Comparison of ENCODE assay signal across 20 cellular contexts in genomic region chr17:42795465-42795864, GRCh38. TPM values are rescaled to one million over a fixed set of nuclear protein-coding genes. Genes with fewer than 3 reads are reported as not detected.
DNase-seq lines count a peak whose midpoint lies in the region; ATAC-seq, FAIRE-seq and TF ChIP-seq lines count a peak whose summit lies in the region.
"Had no signal": no experiment of that assay in that cellular context is flagged by ENCODE, and none has a peak within 500 bp of the region (broad histone marks: within the 10 kb centered on the region; RNA-seq: fewer than 3 reads in every experiment).

No MANE protein-coding gene starts in this region.

- TF ChIP-seq EP300 in HepG2 (IDR thresholded peaks at IDR 0.05; ENCODE audit: low read depth in 2 of 2, low read length in 2 of 2) (no peak), HepG2 (CRISPR knock-in tag; IDR thresholded peaks at IDR 0.05; ENCODE audit: borderline replicate concordance) (no peak)

- no peak for FAIRE-seq in HepG2 (lab: Jason Lieb, UNC)

- H3K36me3 ChIP-seq in HepG2 (replicated peaks in 1 of 2; ENCODE audit: control insufficient read depth in 1 of 2, insufficient read depth in 2 of 2, low read length in 2 of 2) (peaks cover 0 to 2% of the 10 kb centered on the region in 2 experiments; a peak in 3 of 5 replicates), right lobe of liver (no peaks in the 10 kb centered on the region), mucosa of descending colon (ENCODE audit: low read depth) (no peaks in the 10 kb centered on the region)
- H3K36me3 ChIP-seq: BE2C had no signal

- in situ Hi-C loops in HepG2 (cut with HindIII; ENCODE audit: extremely low pct_ligation_motif_present, low pct_unique_long_range_greater_than_20kb), result no loop called here

- H3K27me3 Mint-ChIP-seq in effector memory CD8-positive, alpha-beta T cell, result no peaks in the 10 kb centered on the region
- H3K27me3 Mint-ChIP-seq in type B pancreatic cell (peaks cover 8% of the 10 kb centered on the region), chondrocyte (ENCODE audit: low read depth) (no peaks in the 10 kb centered on the region)

- H3K4me1 Mint-ChIP-seq in effector memory CD8-positive, alpha-beta T cell (ENCODE audit: low read depth in 2 of 2), result peaks cover 16 to 33% of the 10 kb centered on the region in 2 donors
- H3K4me1 Mint-ChIP-seq in type B pancreatic cell (ENCODE audit: unreplicated experiment) (peaks cover 17% of the 10 kb centered on the region), chondrocyte (ENCODE audit: low read depth) (peaks cover 21% of the 10 kb centered on the region)

- H4K20me1 ChIP-seq in HepG2 (ENCODE audit: insufficient read depth, low read length), result no peaks in the 10 kb centered on the region

- TF ChIP-seq RAD21 in HepG2 (CRISPR knock-in tag; IDR thresholded peaks at IDR 0.05), result no peak

- no peak for TF ChIP-seq CTCF in HepG2 (CRISPR knock-in tag; IDR thresholded peaks at IDR 0.05)
- no peak for TF ChIP-seq CTCF in right lobe of liver (IDR thresholded peaks at IDR 0.05)
- no peak for TF ChIP-seq CTCF in mucosa of descending colon (IDR thresholded peaks at IDR 0.05)
- no peak for TF ChIP-seq CTCF in type B pancreatic cell (conservative IDR thresholded peaks at IDR 0.05)
- TF ChIP-seq CTCF in chondrocyte (IDR thresholded peaks at IDR 0.05), result no peak

- DNase-seq in HepG2 (ENCODE audit: low spot score) (no peak), right lobe of liver (no peak), mucosa of descending colon (no peak), type B pancreatic cell (ENCODE audit: extremely low spot score, unreplicated experiment) (no peak), chondrocyte (ENCODE audit: low spot score) (no peak), GDM1 (lab: John Stamatoyannopoulos, UW) (no peak)
- DNase-seq in effector memory CD8-positive, alpha-beta T cell, result no peak
- DNase-seq: BE2C; CD8-positive, alpha-beta T cell; GOT3; MG63; NCI-H1105; NCI-H1930; NCI-H2171; NCI-H446 treated with DMSO at 0.1 percent for 48 hours; NCI-H774 had no signal

- peak overlapping the region; percentile 46 to 58 for H3K27ac Mint-ChIP-seq in effector memory CD8-positive, alpha-beta T cell
- peak overlapping the region; percentile 64 for H3K27ac Mint-ChIP-seq in type B pancreatic cell
- no peak overlapping the region for H3K27ac Mint-ChIP-seq in chondrocyte (ENCODE audit: unreplicated experiment)
- H3K27ac Mint-ChIP-seq: CD8-positive, alpha-beta T cell had no signal

- TF ChIP-seq POLR2A in HepG2 (IDR thresholded peaks at IDR 0.05; ENCODE audit: insufficient read depth in 1 of 2, low read depth in 2 of 2, low read length in 2 of 2) (no peak), right lobe of liver (IDR thresholded peaks at IDR 0.05) (no peak)

- CTCF ChIA-PET in HepG2 (lab: Yijun Ruan, JAX; ENCODE audit: low intra/inter-chr PET ratio, low total read pairs), result no interaction called here

- H3K4me1 ChIP-seq in HepG2 (ENCODE audit: insufficient read depth, low read length) (peaks cover 67% of the 10 kb centered on the region), right lobe of liver (peaks cover 0 to 19% (median 2%) of the 10 kb centered on the region in 4 donors), mucosa of descending colon (ENCODE audit: low read depth) (peaks cover 27% of the 10 kb centered on the region)
- H3K4me1 ChIP-seq: BE2C had no signal

- no peak overlapping the region for H3K4me3 Mint-ChIP-seq in effector memory CD8-positive, alpha-beta T cell
- H3K4me3 Mint-ChIP-seq in type B pancreatic cell, result peak overlapping the region; percentile 55
- H3K4me3 Mint-ChIP-seq in chondrocyte (ENCODE audit: unreplicated experiment), result no peak overlapping the region
- H3K4me3 Mint-ChIP-seq: CD8-positive, alpha-beta T cell had no signal

- peaks cover 19% of the 10 kb centered on the region for H3K79me2 ChIP-seq in HepG2 (ENCODE audit: insufficient read depth, low read length)

- H2AFZ ChIP-seq in HepG2 (ENCODE audit: low read length), result no peak overlapping the region

- H3K4me2 ChIP-seq in HepG2 (ENCODE audit: low read depth, low read length), result no peak overlapping the region
- H3K4me2 ChIP-seq: KMS-11 had no signal

- no TSS peak for BruUV-seq in HepG2 (replicated peaks; lab: Mats Ljungman, UMichigan)

- no peaks in the 10 kb centered on the region for H3K9me3 Mint-ChIP-seq in effector memory CD8-positive, alpha-beta T cell
- H3K9me3 Mint-ChIP-seq in type B pancreatic cell, result peaks cover 5% of the 10 kb centered on the region
- H3K9me3 Mint-ChIP-seq in chondrocyte (ENCODE audit: low read depth), result no peaks in the 10 kb centered on the region
- H3K9me3 Mint-ChIP-seq: CD8-positive, alpha-beta T cell had no signal

- no peak overlapping the region for H3K9ac ChIP-seq in HepG2 (ENCODE audit: insufficient read depth, low read depth, low read length)
- H3K9ac ChIP-seq: KMS-11 had no signal

- POLR2A ChIA-PET in HepG2 (lab: Yijun Ruan, JAX), result interaction anchor here (0.9 to 12.5 kb wide), 8 partner anchors 10 to 52 kb away, joined by 3 to 278 read pairs (median 5); partner anchors contain the start of genes BECN1, EZH1, VPS25 and WNK4

- H3K4me3 ChIP-seq in HepG2 (replicated peaks in 1 of 3; ENCODE audit: insufficient read depth in 1 of 3, low read depth in 2 of 3, low read length in 3 of 3) (no peak overlapping the region), right lobe of liver (no peak overlapping the region), mucosa of descending colon (no peak overlapping the region)
- H3K4me3 ChIP-seq: MG63 had no signal

- peaks cover 10% of the 10 kb centered on the region for H3K36me3 Mint-ChIP-seq in effector memory CD8-positive, alpha-beta T cell (ENCODE audit: insufficient read depth)
- H3K36me3 Mint-ChIP-seq in type B pancreatic cell, result peaks cover 9% of the 10 kb centered on the region
- H3K36me3 Mint-ChIP-seq in chondrocyte (ENCODE audit: low read depth), result no peaks in the 10 kb centered on the region

- no peak overlapping the region for H3K27ac ChIP-seq in HepG2 (ENCODE audit: extremely low read length, insufficient read depth, low read length)
- H3K27ac ChIP-seq in right lobe of liver, result no peak overlapping the region
- H3K27ac ChIP-seq: HL-60, KMS-11 had no signal

- H3K27me3 ChIP-seq in HepG2 (ENCODE audit: control insufficient read depth in 1 of 2, insufficient read depth in 2 of 2, low read length in 2 of 2) (no peaks in the 10 kb centered on the region; a peak in 2 of 5 replicates), right lobe of liver (no peaks in the 10 kb centered on the region)
- H3K27me3 ChIP-seq: MG63 had no signal

- intact Hi-C loops in HepG2 (cut with micrococcal nuclease; ENCODE audit: unreplicated experiment) (no loop called here), right lobe of liver (cut with DNase I) (no loop called here), mucosa of descending colon (cut with DNase I, micrococcal nuclease) (no loop called here)

- H3K9me3 ChIP-seq in HepG2 (ENCODE audit: low read length), result no peaks in the 10 kb centered on the region
- H3K9me3 ChIP-seq in right lobe of liver, result no peaks in the 10 kb centered on the region
- H3K9me3 ChIP-seq in mucosa of descending colon, result no peaks in the 10 kb centered on the region
- H3K9me3 ChIP-seq: MG63 had no signal

- ATAC-seq in HepG2, result no peak
- no peak for ATAC-seq in right lobe of liver
- no peak for ATAC-seq in effector memory CD8-positive, alpha-beta T cell (replicated peaks)
- peak; percentile 48 for ATAC-seq in mucosa of descending colon
- no peak for ATAC-seq in HG03520 (IDR thresholded peaks at IDR 0.05; ENCODE audit: unreplicated experiment)
- ATAC-seq: CD8-positive, alpha-beta T cell; Right ventricle myocardium inferior had no signal

- WGBS in HepG2 (ENCODE audit: low lambda C conversion rate), result 95% methylated on average over 10 of the region's 10 CpGs
- WGBS in right lobe of liver (ENCODE audit: insufficient coverage, low coverage, low lambda C conversion rate, missing lambda C conversion rate), result 87% methylated on average over 7 of the region's 10 CpGs

RNA-seq across cellular contexts. Expression of gene COA3, which starts 3.0 kb away (rescaled TPM):
- 202 and 250 TPM in 2 replicates for total RNA-seq in HepG2 (2016; rRNA removed; fragmentation: Illumina TruSeq; extraction: Trizol)
- 66.3 and 72.6 TPM in 2 replicates for total RNA-seq in HepG2 (2016; cell fraction: cytosol; rRNA removed; fragmentation: Illumina TruSeq; extraction: Trizol; ENCODE audit: low read depth)
- 201 and 243 TPM in 2 replicates for total RNA-seq in HepG2 (2016; cell fraction: insoluble cytoplasmic fraction; rRNA removed; fragmentation: Illumina TruSeq; extraction: Trizol)
- total RNA-seq in HepG2 (2016; cell fraction: membrane; rRNA removed; fragmentation: Illumina TruSeq; extraction: Trizol), result 116 TPM in 2 replicates
- 61.0 and 71.2 TPM in 2 replicates for total RNA-seq in HepG2 (2016; cell fraction: nucleus; rRNA removed; fragmentation: Illumina TruSeq; extraction: Trizol)
- polyA plus RNA-seq in HepG2 (2011; rRNA removed), result 130 and 133 TPM in 2 replicates
- polyA plus RNA-seq in HepG2 (2011; cell fraction: cytosol; rRNA removed), result 169 and 174 TPM in 2 replicates
- 33.2 and 38.8 TPM in 2 replicates for polyA plus RNA-seq in HepG2 (2011; cell fraction: nucleus; rRNA removed)
- 92.9 and 124 TPM in 2 replicates for polyA plus RNA-seq in HepG2 (2012)
- polyA plus RNA-seq in HepG2 (2016; cell fraction: cytosol; fragmentation: Illumina TruSeq; extraction: Trizol; ENCODE audit: low read depth), result 63.6 and 67.4 TPM in 2 replicates
- 218 and 224 TPM in 2 replicates for polyA plus RNA-seq in HepG2 (2016; cell fraction: insoluble cytoplasmic fraction; fragmentation: Illumina TruSeq; extraction: Trizol; ENCODE audit: low read depth)
- polyA plus RNA-seq in HepG2 (2016; cell fraction: membrane; fragmentation: Illumina TruSeq; extraction: Trizol; ENCODE audit: low read depth), result 91.3 and 92.2 TPM in 2 replicates
- polyA plus RNA-seq in HepG2 (2016; cell fraction: nucleus; fragmentation: Illumina TruSeq; extraction: Trizol; ENCODE audit: insufficient read depth, low read depth), result 97.0 and 100 TPM in 2 replicates
- 55.4 and 74.2 TPM in 2 replicates for polyA minus RNA-seq in HepG2 (2011; rRNA and poly(A)+ RNA removed; ENCODE audit: low replicate concordance)
- 26.7 and 29.5 TPM in 2 replicates for polyA minus RNA-seq in HepG2 (2011; cell fraction: cytosol; rRNA and poly(A)+ RNA removed)
- 21.8 and 26.5 TPM in 2 replicates for polyA minus RNA-seq in HepG2 (2011; cell fraction: nucleus; rRNA and poly(A)+ RNA removed)
- 100 to 1,000 TPM in 1 of 6 experiments, 10 to 100 TPM in 5; 50.4 to 118 (median 68.3) TPM for total RNA-seq in right lobe of liver
- 100 to 1,000 TPM in 2 of 3 donors, 10 to 100 TPM in 1; 92.7 to 151 (median 148) TPM for total RNA-seq in mucosa of descending colon
- 82.2 and 93.9 TPM in 2 replicates for total RNA-seq in type B pancreatic cell (ENCODE audit: low replicate concordance)
- total RNA-seq in chondrocyte, result 38.7 to 49.1 TPM (median 39.5 TPM) in 3 replicates

RNA-seq across cellular contexts. Expression of gene CNTD1, which starts 3.2 kb away (rescaled TPM):
- total RNA-seq in HepG2 (2016; rRNA removed; fragmentation: Illumina TruSeq; extraction: Trizol) (0.11 TPM in 1 of 2 replicates, not detected in the other), right lobe of liver (under 1 TPM in 1 of 6 experiments, not detected in 5; 0.15 TPM), mucosa of descending colon (1 to 10 TPM in 2 of 3 donors, under 1 TPM in 1; 0.79 to 3.3 (median 1.2) TPM), type B pancreatic cell (ENCODE audit: low replicate concordance) (0.46 TPM in 1 of 2 replicates, not detected in the other), chondrocyte (0.60 TPM in 1 of 3 replicates, not detected in the others)
- total RNA-seq in HepG2 (2016; cell fraction: cytosol; rRNA removed; fragmentation: Illumina TruSeq; extraction: Trizol; ENCODE audit: low read depth), result not detected in 2 replicates
- 0.26 and 0.45 TPM in 2 replicates for total RNA-seq in HepG2 (2016; cell fraction: insoluble cytoplasmic fraction; rRNA removed; fragmentation: Illumina TruSeq; extraction: Trizol)
- not detected in 2 replicates for total RNA-seq in HepG2 (2016; cell fraction: membrane; rRNA removed; fragmentation: Illumina TruSeq; extraction: Trizol)
- 0.25 TPM in 1 of 2 replicates, not detected in the other for total RNA-seq in HepG2 (2016; cell fraction: nucleus; rRNA removed; fragmentation: Illumina TruSeq; extraction: Trizol)
- 0.15 and 0.34 TPM in 2 replicates for polyA plus RNA-seq in HepG2 (2011; rRNA removed)
- 0.16 and 0.17 TPM in 2 replicates for polyA plus RNA-seq in HepG2 (2011; cell fraction: cytosol; rRNA removed)
- 0.17 TPM in 1 of 2 replicates, not detected in the other for polyA plus RNA-seq in HepG2 (2011; cell fraction: nucleus; rRNA removed)
- polyA plus RNA-seq in HepG2 (2012), result 1.8 TPM in 2 replicates
- polyA plus RNA-seq in HepG2 (2016; cell fraction: cytosol; fragmentation: Illumina TruSeq; extraction: Trizol; ENCODE audit: low read depth), result 0.11 TPM in 1 of 2 replicates, not detected in the other
- 0.11 and 0.36 TPM in 2 replicates for polyA plus RNA-seq in HepG2 (2016; cell fraction: insoluble cytoplasmic fraction; fragmentation: Illumina TruSeq; extraction: Trizol; ENCODE audit: low read depth)
- 0.15 and 0.41 TPM in 2 replicates for polyA plus RNA-seq in HepG2 (2016; cell fraction: membrane; fragmentation: Illumina TruSeq; extraction: Trizol; ENCODE audit: low read depth)
- polyA plus RNA-seq in HepG2 (2016; cell fraction: nucleus; fragmentation: Illumina TruSeq; extraction: Trizol; ENCODE audit: insufficient read depth, low read depth), result 0.77 TPM in 1 of 2 replicates, not detected in the other
- polyA minus RNA-seq in HepG2 (2011; rRNA and poly(A)+ RNA removed; ENCODE audit: low replicate concordance), result not detected in 2 replicates
- polyA minus RNA-seq in HepG2 (2011; cell fraction: cytosol; rRNA and poly(A)+ RNA removed), result not detected in 2 replicates
- polyA minus RNA-seq in HepG2 (2011; cell fraction: nucleus; rRNA and poly(A)+ RNA removed), result 0.25 TPM in 1 of 2 replicates, not detected in the other
- total RNA-seq: CD8-positive, alpha-beta T cell had no signal

RNA-seq across cellular contexts. Expression of gene WNK4, which starts 15.1 kb away (rescaled TPM):
- total RNA-seq in HepG2 (2016; rRNA removed; fragmentation: Illumina TruSeq; extraction: Trizol), result 1.5 and 2.7 TPM in 2 replicates
- total RNA-seq in HepG2 (2016; cell fraction: cytosol; rRNA removed; fragmentation: Illumina TruSeq; extraction: Trizol; ENCODE audit: low read depth), result 1.2 and 1.7 TPM in 2 replicates
- 2.2 and 2.8 TPM in 2 replicates for total RNA-seq in HepG2 (2016; cell fraction: insoluble cytoplasmic fraction; rRNA removed; fragmentation: Illumina TruSeq; extraction: Trizol)
- total RNA-seq in HepG2 (2016; cell fraction: membrane; rRNA removed; fragmentation: Illumina TruSeq; extraction: Trizol), result 1.2 and 1.5 TPM in 2 replicates
- 4.5 and 5.1 TPM in 2 replicates for total RNA-seq in HepG2 (2016; cell fraction: nucleus; rRNA removed; fragmentation: Illumina TruSeq; extraction: Trizol)
- 13.7 and 16.9 TPM in 2 replicates for polyA plus RNA-seq in HepG2 (2011; rRNA removed)
- 5.6 and 5.8 TPM in 2 replicates for polyA plus RNA-seq in HepG2 (2011; cell fraction: cytosol; rRNA removed)
- polyA plus RNA-seq in HepG2 (2011; cell fraction: nucleus; rRNA removed), result 85.9 and 88.5 TPM in 2 replicates
- 23.9 and 27.1 TPM in 2 replicates for polyA plus RNA-seq in HepG2 (2012)
- 0.60 and 0.64 TPM in 2 replicates for polyA plus RNA-seq in HepG2 (2016; cell fraction: cytosol; fragmentation: Illumina TruSeq; extraction: Trizol; ENCODE audit: low read depth)
- 2.4 and 3.7 TPM in 2 replicates for polyA plus RNA-seq in HepG2 (2016; cell fraction: insoluble cytoplasmic fraction; fragmentation: Illumina TruSeq; extraction: Trizol; ENCODE audit: low read depth)
- 1.2 and 1.4 TPM in 2 replicates for polyA plus RNA-seq in HepG2 (2016; cell fraction: membrane; fragmentation: Illumina TruSeq; extraction: Trizol; ENCODE audit: low read depth)
- polyA plus RNA-seq in HepG2 (2016; cell fraction: nucleus; fragmentation: Illumina TruSeq; extraction: Trizol; ENCODE audit: insufficient read depth, low read depth), result 20.6 and 21.3 TPM in 2 replicates
- 2.8 and 17.8 TPM in 2 replicates for polyA minus RNA-seq in HepG2 (2011; rRNA and poly(A)+ RNA removed; ENCODE audit: low replicate concordance)
- 7.4 and 8.9 TPM in 2 replicates for polyA minus RNA-seq in HepG2 (2011; cell fraction: cytosol; rRNA and poly(A)+ RNA removed)
- 29.6 and 31.7 TPM in 2 replicates for polyA minus RNA-seq in HepG2 (2011; cell fraction: nucleus; rRNA and poly(A)+ RNA removed)
- total RNA-seq in right lobe of liver, result 1 to 10 TPM in 1 of 6 experiments, under 1 TPM in 2, not detected in 3; 0.12 to 1.1 (median 0.22) TPM
- 10 to 100 TPM; 17.5 to 55.8 (median 32.4) TPM for total RNA-seq in mucosa of descending colon
- 2.7 and 4.2 TPM in 2 replicates for total RNA-seq in type B pancreatic cell (ENCODE audit: low replicate concordance)
- 0.26 to 0.32 TPM in 2 of 3 replicates, not detected in the other for total RNA-seq in chondrocyte
- total RNA-seq: Right ventricle myocardium inferior had no signal

RNA-seq across cellular contexts. Expression of gene VPS25, which starts 22.2 kb away (rescaled TPM):
- total RNA-seq in HepG2 (2016; rRNA removed; fragmentation: Illumina TruSeq; extraction: Trizol), result 148 and 161 TPM in 2 replicates
- 37.2 and 42.3 TPM in 2 replicates for total RNA-seq in HepG2 (2016; cell fraction: cytosol; rRNA removed; fragmentation: Illumina TruSeq; extraction: Trizol; ENCODE audit: low read depth)
- total RNA-seq in HepG2 (2016; cell fraction: insoluble cytoplasmic fraction; rRNA removed; fragmentation: Illumina TruSeq; extraction: Trizol), result 159 and 160 TPM in 2 replicates
- total RNA-seq in HepG2 (2016; cell fraction: membrane; rRNA removed; fragmentation: Illumina TruSeq; extraction: Trizol), result 51.4 and 51.5 TPM in 2 replicates
- 115 and 126 TPM in 2 replicates for total RNA-seq in HepG2 (2016; cell fraction: nucleus; rRNA removed; fragmentation: Illumina TruSeq; extraction: Trizol)
- 249 and 270 TPM in 2 replicates for polyA plus RNA-seq in HepG2 (2011; rRNA removed)
- polyA plus RNA-seq in HepG2 (2011; cell fraction: cytosol; rRNA removed), result 251 and 262 TPM in 2 replicates
- 162 and 166 TPM in 2 replicates for polyA plus RNA-seq in HepG2 (2011; cell fraction: nucleus; rRNA removed)
- polyA plus RNA-seq in HepG2 (2012), result 100 and 110 TPM in 2 replicates
- polyA plus RNA-seq in HepG2 (2016; cell fraction: cytosol; fragmentation: Illumina TruSeq; extraction: Trizol; ENCODE audit: low read depth), result 35.3 and 36.1 TPM in 2 replicates
- polyA plus RNA-seq in HepG2 (2016; cell fraction: insoluble cytoplasmic fraction; fragmentation: Illumina TruSeq; extraction: Trizol; ENCODE audit: low read depth), result 177 and 189 TPM in 2 replicates
- 44.1 and 49.3 TPM in 2 replicates for polyA plus RNA-seq in HepG2 (2016; cell fraction: membrane; fragmentation: Illumina TruSeq; extraction: Trizol; ENCODE audit: low read depth)
- polyA plus RNA-seq in HepG2 (2016; cell fraction: nucleus; fragmentation: Illumina TruSeq; extraction: Trizol; ENCODE audit: insufficient read depth, low read depth), result 203 and 214 TPM in 2 replicates
- polyA minus RNA-seq in HepG2 (2011; rRNA and poly(A)+ RNA removed; ENCODE audit: low replicate concordance), result 122 and 224 TPM in 2 replicates
- 39.7 and 45.6 TPM in 2 replicates for polyA minus RNA-seq in HepG2 (2011; cell fraction: cytosol; rRNA and poly(A)+ RNA removed)
- 87.8 and 92.0 TPM in 2 replicates for polyA minus RNA-seq in HepG2 (2011; cell fraction: nucleus; rRNA and poly(A)+ RNA removed)
- total RNA-seq in right lobe of liver, result 10 to 100 TPM; 28.3 to 47.0 (median 33.6) TPM
- 10 to 100 TPM; 45.6 to 85.6 (median 83.3) TPM for total RNA-seq in mucosa of descending colon
- total RNA-seq in type B pancreatic cell (ENCODE audit: low replicate concordance), result 86.9 and 103 TPM in 2 replicates
- 52.5 to 63.9 TPM (median 55.1 TPM) in 3 replicates for total RNA-seq in chondrocyte

RNA-seq across cellular contexts. Expression of gene BECN1, which starts 28.6 kb away (rescaled TPM):
- total RNA-seq in HepG2 (2016; rRNA removed; fragmentation: Illumina TruSeq; extraction: Trizol) (97.2 and 109 TPM in 2 replicates), right lobe of liver (10 to 100 TPM; 29.6 to 48.8 (median 37.4) TPM), mucosa of descending colon (100 to 1,000 TPM; 130 to 142 (median 137) TPM), type B pancreatic cell (ENCODE audit: low replicate concordance) (62.5 and 72.1 TPM in 2 replicates), chondrocyte (55.3 to 71.6 TPM (median 60.5 TPM) in 3 replicates)
- total RNA-seq in HepG2 (2016; cell fraction: cytosol; rRNA removed; fragmentation: Illumina TruSeq; extraction: Trizol; ENCODE audit: low read depth), result 55.5 and 62.2 TPM in 2 replicates
- total RNA-seq in HepG2 (2016; cell fraction: insoluble cytoplasmic fraction; rRNA removed; fragmentation: Illumina TruSeq; extraction: Trizol), result 93.4 and 107 TPM in 2 replicates
- total RNA-seq in HepG2 (2016; cell fraction: membrane; rRNA removed; fragmentation: Illumina TruSeq; extraction: Trizol), result 110 and 130 TPM in 2 replicates
- 64.5 and 67.5 TPM in 2 replicates for total RNA-seq in HepG2 (2016; cell fraction: nucleus; rRNA removed; fragmentation: Illumina TruSeq; extraction: Trizol)
- polyA plus RNA-seq in HepG2 (2011; rRNA removed), result 77.1 and 82.1 TPM in 2 replicates
- polyA plus RNA-seq in HepG2 (2011; cell fraction: cytosol; rRNA removed), result 56.9 and 59.6 TPM in 2 replicates
- polyA plus RNA-seq in HepG2 (2011; cell fraction: nucleus; rRNA removed), result 82.7 and 86.2 TPM in 2 replicates
- polyA plus RNA-seq in HepG2 (2012), result 71.0 and 75.9 TPM in 2 replicates
- 51.4 and 75.4 TPM in 2 replicates for polyA plus RNA-seq in HepG2 (2016; cell fraction: cytosol; fragmentation: Illumina TruSeq; extraction: Trizol; ENCODE audit: low read depth)
- polyA plus RNA-seq in HepG2 (2016; cell fraction: insoluble cytoplasmic fraction; fragmentation: Illumina TruSeq; extraction: Trizol; ENCODE audit: low read depth), result 112 and 124 TPM in 2 replicates
- polyA plus RNA-seq in HepG2 (2016; cell fraction: membrane; fragmentation: Illumina TruSeq; extraction: Trizol; ENCODE audit: low read depth), result 93.2 and 107 TPM in 2 replicates
- polyA plus RNA-seq in HepG2 (2016; cell fraction: nucleus; fragmentation: Illumina TruSeq; extraction: Trizol; ENCODE audit: insufficient read depth, low read depth), result 109 and 113 TPM in 2 replicates
- 64.5 and 76.4 TPM in 2 replicates for polyA minus RNA-seq in HepG2 (2011; rRNA and poly(A)+ RNA removed; ENCODE audit: low replicate concordance)
- polyA minus RNA-seq in HepG2 (2011; cell fraction: cytosol; rRNA and poly(A)+ RNA removed), result 28.1 and 41.1 TPM in 2 replicates
- polyA minus RNA-seq in HepG2 (2011; cell fraction: nucleus; rRNA and poly(A)+ RNA removed), result 93.6 and 112 TPM in 2 replicates
